In genomic region chr12:106106129-106106566, GRCh38 we compare ENCODE assay signal across 13 cellular contexts. TPM values are rescaled to one million over a fixed set of nuclear protein-coding genes. Genes with fewer than 3 reads are reported as not detected.
DNase-seq lines count a peak whose midpoint lies in the region; ATAC-seq and TF ChIP-seq lines count a peak whose summit lies in the region.
"Had no signal": no experiment of that assay in that cellular context is flagged by ENCODE, and none has a peak within 500 bp of the region (broad histone marks: within the 10 kb centered on the region; RNA-seq: fewer than 3 reads in every experiment).

No MANE protein-coding gene starts in this region.

- H3K4me2 ChIP-seq in SK-N-SH: peak overlapping the region; percentile 52

- H3K9me3 ChIP-seq in SK-N-SH (no peaks in the 10 kb centered on the region), heart right ventricle (no peaks in the 10 kb centered on the region), tibial artery (no peaks in the 10 kb centered on the region)
- H3K9me3 ChIP-seq: esophagus muscularis mucosa, HAP-1 had no signal

- POLR2A ChIA-PET in SK-N-SH (lab: Yijun Ruan, JAX): no interaction called here

- peaks cover 27% of the 10 kb centered on the region; the same call in 1 of the 2 replicates for H4K20me1 ChIP-seq in SK-N-SH (ENCODE audit: insufficient read depth)

- H3K9ac ChIP-seq in SK-N-SH: peak overlapping the region; percentile 17; the same call in 1 of the 2 replicates

- no peak for TF ChIP-seq RAD21 in SK-N-SH (IDR thresholded peaks at IDR 0.05; ENCODE audit: low read length)

- no peak overlapping the region for H2AFZ ChIP-seq in SK-N-SH (ENCODE audit: low read depth)

- no peak for TF ChIP-seq CTCF in SK-N-SH (IDR thresholded peaks at IDR 0.05)
- no peak for TF ChIP-seq CTCF in heart right ventricle (IDR thresholded peaks at IDR 0.05)
- TF ChIP-seq CTCF in tibial artery (IDR thresholded peaks at IDR 0.05): no peak

- H3K36me3 ChIP-seq in SK-N-SH (replicated peaks in 1 of 2; ENCODE audit: control insufficient read depth in 1 of 2, insufficient read depth in 2 of 2, low read length in 1 of 2) (peaks cover 9 to 24% of the 10 kb centered on the region in 2 experiments), heart right ventricle (peaks cover 0 to 41% (median 0%) of the 10 kb centered on the region in 9 donors), tibial artery (peaks cover 0 to 5% (median 0%) of the 10 kb centered on the region in 3 donors)
- H3K36me3 ChIP-seq: HAP-1 had no signal

- H3K27me3 ChIP-seq in SK-N-SH (ENCODE audit: insufficient read depth): no peaks in the 10 kb centered on the region
- no peaks in the 10 kb centered on the region for H3K27me3 ChIP-seq in heart right ventricle
- no peaks in the 10 kb centered on the region for H3K27me3 ChIP-seq in tibial artery
- H3K27me3 ChIP-seq: esophagus muscularis mucosa had no signal

- CTCF ChIA-PET in SK-N-SH (lab: Yijun Ruan, JAX): interaction anchor here (1.1 to 3.4 kb wide), 2 partner anchors 30 kb away, joined by 3 to 17 read pairs; no protein-coding TSS in a partner anchor

- 12% methylated on average over 4 of the region's 4 CpGs for WGBS in SK-N-SH (ENCODE audit: low lambda C conversion rate)
- WGBS in heart right ventricle, 2 donors: 34 to 40% methylated on average over 4 of the region's 4 CpGs

- H3F3A ChIP-seq in SK-N-SH (replicated peaks; ENCODE audit: insufficient read depth): peaks cover 20% of the 10 kb centered on the region

- no peak overlapping the region for H3K4me3 ChIP-seq in SK-N-SH (ENCODE audit: low read depth in 2 of 2, low read length in 1 of 2)
- H3K4me3 ChIP-seq in heart right ventricle: no peak overlapping the region
- H3K4me3 ChIP-seq in tibial artery: no peak overlapping the region
- H3K4me3 ChIP-seq: esophagus muscularis mucosa, GM12878, HAP-1 had no signal

- H3K27ac ChIP-seq in SK-N-SH (ENCODE audit: low read depth in 2 of 2, low read length in 1 of 2) (peak overlapping the region; percentile 73 to 75; a peak in 3 of 4 replicates), heart right ventricle (peak overlapping the region; percentile 56 to 100 (median 81)), tibial artery (peak overlapping the region; percentile 82 to 87)
- H3K27ac ChIP-seq: esophagus muscularis mucosa had no signal

- peak; percentile 14 for DNase-seq in NCI-H2107 treated with DMSO at 0.1 percent for 48 hours (lab: John Stamatoyannopoulos, UW; ENCODE audit: unreplicated experiment)
- DNase-seq in NCI-H2107 (lab: John Stamatoyannopoulos, UW): no peak
- peak; percentile 36 for DNase-seq in SK-N-SH
- peak in 1 of 2 donors; percentile 56 for DNase-seq in heart right ventricle
- no peak for DNase-seq in tibial artery
- DNase-seq: activated CD4-positive, CD25-positive, alpha-beta regulatory T cell treated with anti-CD3 and anti-CD28 coated beads, Interleukin-2, amount 50 U/mL, for 72 hours; KBM-7 had no signal

- ATAC-seq in heart right ventricle: peak; percentile 31 to 69 (median 58)
- ATAC-seq in GM18520 (IDR thresholded peaks at IDR 0.05; ENCODE audit: unreplicated experiment): no peak
- ATAC-seq in GM18868 (IDR thresholded peaks at IDR 0.05; ENCODE audit: unreplicated experiment): no peak
- ATAC-seq in HG03378 (IDR thresholded peaks at IDR 0.05; ENCODE audit: unreplicated experiment): no peak
- ATAC-seq: GM12878 had no signal

- intact Hi-C loops in heart right ventricle (cut with DNase I): no loop called here
- intact Hi-C loops in tibial artery (cut with DNase I; ENCODE audit: low total_unique reads): no loop called here

- no peaks in the 10 kb centered on the region for H3K9me2 ChIP-seq in SK-N-SH

- peaks cover 100% of the 10 kb centered on the region for H3K79me2 ChIP-seq in SK-N-SH (ENCODE audit: insufficient read depth)

- H3K4me1 ChIP-seq in SK-N-SH (ENCODE audit: control insufficient read depth in 1 of 2, insufficient read depth in 2 of 2, low read depth in 1 of 2, low read length in 1 of 2) (peaks cover 15 to 30% of the 10 kb centered on the region in 2 experiments), heart right ventricle (peaks cover 28 to 100% (median 92%) of the 10 kb centered on the region in 9 donors), tibial artery (peaks cover 0 to 100% (median 68%) of the 10 kb centered on the region in 4 donors)

- peak in 1 of 2 experiments; percentile 93; a peak in 2 of 4 replicates for TF ChIP-seq EP300 in SK-N-SH (IDR thresholded peaks at IDR 0.05; ENCODE audit: borderline replicate concordance in 1 of 2, low read depth in 1 of 2, low read length in 1 of 2)

TF ChIP-seq in SK-N-SH, 30 proteins besides CTCF, POLR2A, EP300 and RAD21 (continues in another document):
- TF ChIP-seq MEF2A (IDR thresholded peaks at IDR 0.05; ENCODE audit: borderline replicate concordance, low read depth) (peak; percentile 86), MXI1 (IDR thresholded peaks at IDR 0.05; ENCODE audit: low read depth, low read length) (no peak), RCOR1 (IDR thresholded peaks at IDR 0.05; ENCODE audit: low read length) (no peak), USF2 (IDR thresholded peaks at IDR 0.05; ENCODE audit: borderline replicate concordance, low read depth, low read length) (no peak), RXRA (IDR thresholded peaks at IDR 0.05; ENCODE audit: borderline replicate concordance, low read depth) (peak; percentile 82), REST (IDR thresholded peaks at IDR 0.05; ENCODE audit: low read depth, low read length) (no peak), FOXM1 (IDR thresholded peaks at IDR 0.05; ENCODE audit: low read depth) (peak; percentile 51; the same call in 1 of the 2 replicates), EZH2phosphoT487 (IDR thresholded peaks at IDR 0.05; ENCODE audit: borderline replicate concordance, low read depth) (no peak), TEAD4 (IDR thresholded peaks at IDR 0.05; ENCODE audit: borderline replicate concordance, insufficient read depth) (peak; percentile 94), USF1 (IDR thresholded peaks at IDR 0.05; ENCODE audit: borderline replicate concordance, low read depth) (no peak; the same call in 1 of the 2 replicates), SIN3A (IDR thresholded peaks at IDR 0.05; ENCODE audit: borderline replicate concordance, low read depth, low read length) (0 out of 2 replicates have a peak, but pooled peaks have one; percentile 37), JUND (IDR thresholded peaks at IDR 0.05) (peak; percentile 81), PBX3 (IDR thresholded peaks at IDR 0.05) (peak; percentile 92), TAF1 (IDR thresholded peaks at IDR 0.05; ENCODE audit: borderline replicate concordance, low read depth, low read length) (0 out of 2 replicates have a peak, but pooled peaks have one; percentile 30)

RNA-seq across cellular contexts. Expression of gene NUAK1, which starts 32.6 kb away (rescaled TPM):
- 8.1 and 11.3 TPM in 2 replicates for polyA plus RNA-seq in SK-N-SH (2012; rRNA removed)
- polyA plus RNA-seq in SK-N-SH (2012; cell fraction: cytosol; rRNA removed): 9.5 and 10.7 TPM in 2 replicates
- 12.0 and 18.7 TPM in 2 replicates for polyA plus RNA-seq in SK-N-SH (2012; cell fraction: nucleus; rRNA removed)
- 10 to 100 TPM; 37.0 to 59.0 (median 47.6) TPM for total RNA-seq in heart right ventricle
- polyA plus RNA-seq in heart right ventricle: 10 to 100 TPM in 1 of 2 donors, 1 to 10 TPM in 1; 9.8 to 10.8 TPM

Comparison
In these comparisons a context has a peak if more than half of its experiments do, and no peak if none do; other contexts are left out.
1. DNase-seq: peak in NCI-H2107 treated with DMSO at 0.1 percent for 48 hours (single experiment) and SK-N-SH (single experiment); none in NCI-H2107 (single experiment) and tibial artery (0 of 2).
2. ATAC-seq: peak in heart right ventricle (8 of 8); none in GM18520 (single experiment), GM18868 (single experiment) and HG03378 (single experiment).
3. Peak in every context shown above with its lines, with median percentiles within 50 percentile points of each other: H3K27ac ChIP-seq.